In genomic region chr3:48595526-48596121, GRCh38 we compare ENCODE assay signal across 8 cellular contexts. TPM values are rescaled to one million over a fixed set of nuclear protein-coding genes. Genes with fewer than 3 reads are reported as not detected.
A peak's percentile ranks its signal among the peaks of the same experiment; 100 is the strongest.
DNase-seq lines count a peak whose midpoint lies in the region; ATAC-seq and TF ChIP-seq lines count a peak whose summit lies in the region.

No MANE protein-coding gene starts in this region.

- TF ChIP-seq CTCF in Caco-2 (IDR thresholded peaks at IDR 0.05; ENCODE audit: insufficient read depth in 1 of 2, low read depth in 1 of 2, low read length in 1 of 2, severe bottlenecking in 1 of 2, unreplicated experiment in 1 of 2) (no peak), Peyer's patch (IDR thresholded peaks at IDR 0.05) (no peak), esophagus squamous epithelium (IDR thresholded peaks at IDR 0.05) (no peak), omental fat pad (IDR thresholded peaks at IDR 0.05) (no peak)

- peak; percentile 65 for ATAC-seq in omental fat pad (ENCODE audit: low FRiP score)
- ATAC-seq in GM19395 (IDR thresholded peaks at IDR 0.05; ENCODE audit: unreplicated experiment): no peak
- no peak for ATAC-seq in HG02852 (IDR thresholded peaks at IDR 0.05; ENCODE audit: unreplicated experiment)

- peaks cover 27% of the 10 kb centered on the region for H3K36me3 Mint-ChIP-seq in Caco-2 (ENCODE audit: insufficient read depth, unreplicated experiment)

- DNase-seq in Caco-2 (peak; percentile 25 to 64), Peyer's patch (peak in 2 of 3 donors; percentile 60 to 63), esophagus squamous epithelium (lab: John Stamatoyannopoulos, UW) (no peak), omental fat pad (ENCODE audit: low spot score) (peak; percentile 36), NCI-H774 (lab: John Stamatoyannopoulos, UW) (no peak)
- DNase-seq in stimulated activated CD4-positive, alpha-beta T cell treated with anti-CD3 and anti-CD28 coated beads, Interleukin-2, amount 100 ng/mL, for 24 hours: no peak

- CTCF ChIA-PET in Caco-2 (lab: Charles Lee): no interaction called here

- TF ChIP-seq POLR2A in Peyer's patch (IDR thresholded peaks at IDR 0.05) (no peak), esophagus squamous epithelium (IDR thresholded peaks at IDR 0.05) (no peak)

- H3K36me3 ChIP-seq in Caco-2 (ENCODE audit: control insufficient read depth, insufficient read depth, low read length): no peaks in the 10 kb centered on the region; the same call in 1 of the 2 replicates
- H3K36me3 ChIP-seq in Peyer's patch: peaks cover 0 to 20% (median 0%) of the 10 kb centered on the region in 3 donors
- peaks cover 9 to 47% (median 11%) of the 10 kb centered on the region in 3 donors for H3K36me3 ChIP-seq in esophagus squamous epithelium

- no peaks in the 10 kb centered on the region for H3K9me3 Mint-ChIP-seq in Caco-2 (ENCODE audit: unreplicated experiment)

- H3K27ac ChIP-seq in Peyer's patch (peak overlapping the region in 3 of 4 donors; percentile 33 to 87 (median 38)), esophagus squamous epithelium (peak overlapping the region; percentile 82 to 90 (median 89))

- H3K9me3 ChIP-seq in Caco-2 (no peaks in the 10 kb centered on the region), Peyer's patch (no peaks in the 10 kb centered on the region), esophagus squamous epithelium (no peaks in the 10 kb centered on the region)

- no peak overlapping the region for H3K4me3 Mint-ChIP-seq in Caco-2 (ENCODE audit: unreplicated experiment)

- H3K27ac Mint-ChIP-seq in Caco-2 (ENCODE audit: unreplicated experiment): peak overlapping the region; percentile 34

- no peaks in the 10 kb centered on the region for H3K27me3 ChIP-seq in Caco-2 (replicated peaks; ENCODE audit: control insufficient read depth, insufficient read depth, low read length)
- no peaks in the 10 kb centered on the region for H3K27me3 ChIP-seq in Peyer's patch
- peaks cover 0 to 28% (median 0%) of the 10 kb centered on the region in 4 donors for H3K27me3 ChIP-seq in esophagus squamous epithelium

- no TSS peak for BruUV-seq in Caco-2 (replicated peaks; lab: Mats Ljungman, UMichigan)

- peaks cover 7% of the 10 kb centered on the region for H3K4me1 Mint-ChIP-seq in Caco-2 (ENCODE audit: low read depth, unreplicated experiment)

- peaks cover 12% of the 10 kb centered on the region for H3K4me1 ChIP-seq in Caco-2
- peaks cover 0 to 30% (median 3%) of the 10 kb centered on the region in 4 donors for H3K4me1 ChIP-seq in Peyer's patch
- peaks cover 54 to 95% (median 67%) of the 10 kb centered on the region in 3 donors for H3K4me1 ChIP-seq in esophagus squamous epithelium

- POLR2A ChIA-PET in Caco-2 (lab: Charles Lee): no interaction called here

- H3K4me3 ChIP-seq in Caco-2 (ENCODE audit: low read depth, low read length) (no peak overlapping the region), Peyer's patch (peak overlapping the region in 1 of 4 donors; percentile 49), esophagus squamous epithelium (peak overlapping the region in 3 of 4 donors; percentile 55 to 68 (median 57))

- intact Hi-C loops in Caco-2 (cut with micrococcal nuclease; ENCODE audit: unreplicated experiment): no loop called here
- intact Hi-C loops in esophagus squamous epithelium (cut with DNase I): no loop called here

- H3K27me3 Mint-ChIP-seq in Caco-2 (ENCODE audit: insufficient read depth, unreplicated experiment): no peaks in the 10 kb centered on the region

- WGBS in esophagus squamous epithelium, 2 donors: 29 to 37% methylated on average over 3 to 6 of the region's 10 CpGs

RNA-seq across cellular contexts. Expression of gene COL7A1, which starts 0.5 kb away (rescaled TPM):
- 4.7 and 5.2 TPM in 2 replicates for total RNA-seq in Caco-2 (2022)
- total RNA-seq in Peyer's patch: 100 to 1,000 TPM in 1 of 4 donors, 10 to 100 TPM in 2, 1 to 10 TPM in 1; 7.5 to 101 (median 21.7) TPM
- 100 to 1,000 TPM in 1 of 4 donors, 10 to 100 TPM in 3; 52.8 to 125 (median 69.0) TPM for total RNA-seq in esophagus squamous epithelium
- 1 to 10 TPM in 3 of 4 donors, under 1 TPM in 1; 0.31 to 2.2 (median 1.9) TPM for total RNA-seq in omental fat pad

RNA-seq across cellular contexts. Expression of gene UQCRC1, which starts 13.8 kb away (rescaled TPM):
- total RNA-seq in Caco-2 (2022): 278 and 283 TPM in 2 replicates
- total RNA-seq in Peyer's patch: 100 to 1,000 TPM; 313 to 857 (median 761) TPM
- total RNA-seq in esophagus squamous epithelium: 100 to 1,000 TPM; 213 to 471 (median 356) TPM
- 100 to 1,000 TPM; 207 to 282 (median 254) TPM for total RNA-seq in omental fat pad

RNA-seq across cellular contexts. Expression of gene TMEM89, which starts 25.9 kb away (rescaled TPM):
- not detected in 2 replicates for total RNA-seq in Caco-2 (2022)
- total RNA-seq in Peyer's patch: not detected
- not detected for total RNA-seq in esophagus squamous epithelium
- not detected for total RNA-seq in omental fat pad

RNA-seq across cellular contexts. Expression of gene UCN2, which starts 32.0 kb away (rescaled TPM):
- total RNA-seq in Caco-2 (2022): 0.54 TPM in 1 of 2 replicates, not detected in the other
- 1 to 10 TPM in 1 of 4 donors, not detected in 3; 1.7 TPM for total RNA-seq in Peyer's patch
- 1 to 10 TPM; 2.6 to 5.3 (median 3.4) TPM for total RNA-seq in esophagus squamous epithelium
- under 1 TPM in 1 of 4 donors, not detected in 3; 0.28 TPM for total RNA-seq in omental fat pad

RNA-seq across cellular contexts. Expression of gene PFKFB4, which starts 39.0 kb away (rescaled TPM):
- total RNA-seq in Caco-2 (2022) (11.2 and 14.4 TPM in 2 replicates), Peyer's patch (100 to 1,000 TPM in 1 of 4 donors, 10 to 100 TPM in 3; 14.0 to 131 (median 74.5) TPM), esophagus squamous epithelium (10 to 100 TPM in 1 of 4 donors, 1 to 10 TPM in 3; 6.7 to 10.2 (median 8.0) TPM), omental fat pad (10 to 100 TPM in 1 of 4 donors, 1 to 10 TPM in 3; 1.9 to 16.2 (median 3.2) TPM)

Comparison
In these comparisons a context has a peak if more than half of its experiments do, and no peak if none do; other contexts are left out.
1. DNase-seq: peak in Caco-2 (2 of 2), Peyer's patch (2 of 3) and omental fat pad (single experiment); none in esophagus squamous epithelium (single experiment), NCI-H774 (single experiment) and stimulated activated CD4-positive, alpha-beta T cell treated with anti-CD3 and anti-CD28 coated beads, Interleukin-2, amount 100 ng/mL, for 24 hours (0 of 2).